9 cellular contexts compared by ENCODE assay signal in genomic region chr12:49093746-49094103, GRCh38. TPM values are rescaled to one million over a fixed set of nuclear protein-coding genes. Genes with fewer than 3 reads are reported as not detected.
DNase-seq lines count a peak whose midpoint lies in the region; ATAC-seq and TF ChIP-seq lines count a peak whose summit lies in the region.
"Had no signal": no experiment of that assay in that cellular context is flagged by ENCODE, and none has a peak within 500 bp of the region (broad histone marks: within the 10 kb centered on the region; RNA-seq: fewer than 3 reads in every experiment).

No MANE protein-coding gene starts in this region.

- H3K4me3 ChIP-seq in heart right ventricle = peak overlapping the region in 9 of 10 donors; percentile 24 to 52 (median 37)
- peak overlapping the region in 54 of 59 donors; percentile 6 to 62 (median 42) for H3K4me3 ChIP-seq in dorsolateral prefrontal cortex
- H3K4me3 ChIP-seq in muscle layer of duodenum (ENCODE audit: low read depth in 1 of 2, low read length in 2 of 2) = peak overlapping the region; percentile 21 to 32
- H3K4me3 ChIP-seq in upper lobe of right lung = peak overlapping the region; percentile 22
- peak overlapping the region in 2 of 4 donors; percentile 7 to 29 for H3K4me3 ChIP-seq in transverse colon

- H3K4me1 ChIP-seq in heart right ventricle (peaks cover 32 to 65% (median 62%) of the 10 kb centered on the region in 9 donors), muscle layer of duodenum (ENCODE audit: control insufficient read depth in 1 of 2, insufficient read depth in 2 of 2, low read length in 2 of 2) (peaks cover 3 to 55% of the 10 kb centered on the region in 2 donors), upper lobe of right lung (peaks cover 48% of the 10 kb centered on the region), transverse colon (peaks cover 32 to 47% (median 35%) of the 10 kb centered on the region in 4 donors)

- ATAC-seq in heart right ventricle = peak in 7 of 8 donors; percentile 1 to 48 (median 24)
- ATAC-seq in upper lobe of right lung = no peak

- H3K9me3 ChIP-seq in heart right ventricle (no peaks in the 10 kb centered on the region), muscle layer of duodenum (ENCODE audit: control insufficient read depth in 1 of 2, low read length in 2 of 2) (no peaks in the 10 kb centered on the region), upper lobe of right lung (no peaks in the 10 kb centered on the region), transverse colon (no peaks in the 10 kb centered on the region)

- in situ Hi-C loops in transverse colon (cut with MboI; ENCODE audit: low pct_ligation_motif_present in 1 of 4, low pct_unique_long_range_greater_than_20kb in 1 of 4, low sequenced_read_pairs in 3 of 4) = loop anchor here in 2 of 4 donors (25.0 kb wide), 1 partner anchor 144 kb away; no protein-coding TSS in a partner anchor

- H3K27me3 ChIP-seq in heart right ventricle = peaks cover 10 to 71% (median 52%) of the 10 kb centered on the region in 7 donors
- peaks cover 0 to 57% (median 14%) of the 10 kb centered on the region in 45 donors for H3K27me3 ChIP-seq in dorsolateral prefrontal cortex
- peaks cover 54% of the 10 kb centered on the region for H3K27me3 ChIP-seq in muscle layer of duodenum (ENCODE audit: low read depth, low read length)
- H3K27me3 ChIP-seq in upper lobe of right lung = peaks cover 55% of the 10 kb centered on the region
- H3K27me3 ChIP-seq in transverse colon = peaks cover 63% of the 10 kb centered on the region

- TF ChIP-seq EP300 in transverse colon (IDR thresholded peaks at IDR 0.05; ENCODE audit: low read depth) = no peak

- H3K36me3 ChIP-seq in heart right ventricle (peaks cover 0 to 33% (median 15%) of the 10 kb centered on the region in 9 donors), muscle layer of duodenum (ENCODE audit: control insufficient read depth in 1 of 2, insufficient read depth in 2 of 2, low read length in 2 of 2) (peaks cover 21 to 22% of the 10 kb centered on the region in 2 donors), upper lobe of right lung (peaks cover 21% of the 10 kb centered on the region), transverse colon (peaks cover 0 to 9% (median 0%) of the 10 kb centered on the region in 4 donors)

- TF ChIP-seq CTCF in heart right ventricle (IDR thresholded peaks at IDR 0.05) (no peak), dorsolateral prefrontal cortex (IDR thresholded peaks at IDR 0.05 in 54 of 56, conservative IDR thresholded peaks at IDR 0.05 in 2 of 56; ENCODE audit: low read depth in 1 of 56, partially characterized antibody in 56 of 56) (no peak), upper lobe of right lung (IDR thresholded peaks at IDR 0.05) (no peak), transverse colon (IDR thresholded peaks at IDR 0.05) (no peak)

- DNase-seq in heart right ventricle (no peak), cardiac septum (ENCODE audit: low spot score) (no peak), dorsolateral prefrontal cortex (peak in 1 of 10 donors; percentile 27), upper lobe of right lung (no peak), activated gamma-delta T cell (lab: John Stamatoyannopoulos, UW) (no peak), transverse colon (no peak), T1000 (lab: John Stamatoyannopoulos, UW) (no peak)
- DNase-seq: activated effector memory CD4-positive, alpha-beta T cell treated with anti-CD3 and anti-CD28 coated beads, Interleukin-2, amount 50 U/mL, for 16 hours had no signal

- TF ChIP-seq POLR2A in transverse colon (IDR thresholded peaks at IDR 0.05) = no peak

- intact Hi-C loops in heart right ventricle (cut with DNase I) = no loop called here
- intact Hi-C loops in cardiac septum (cut with DNase I) = no loop called here
- intact Hi-C loops in dorsolateral prefrontal cortex (cut with DNase I) = no loop called here
- intact Hi-C loops in upper lobe of right lung (cut with DNase I) = no loop called here
- intact Hi-C loops in transverse colon (cut with DNase I; ENCODE audit: low total_unique reads) = no loop called here

- WGBS in heart right ventricle, 2 donors = 9 to 12% methylated on average over 10 of the region's 10 CpGs
- 0 to 8% methylated on average over 1 to 10 of the region's 10 CpGs for WGBS in transverse colon (ENCODE audit: low coverage in 1 of 2), 2 donors

- peak overlapping the region in 3 of 10 donors; percentile 49 to 60 (median 56) for H3K27ac ChIP-seq in heart right ventricle
- H3K27ac ChIP-seq in dorsolateral prefrontal cortex = no peak overlapping the region
- no peak overlapping the region for H3K27ac ChIP-seq in muscle layer of duodenum (ENCODE audit: low read length)
- H3K27ac ChIP-seq in upper lobe of right lung = no peak overlapping the region
- no peak overlapping the region for H3K27ac ChIP-seq in transverse colon

RNA-seq across cellular contexts. Expression of gene DHH, which starts 0.9 kb away (rescaled TPM):
- total RNA-seq in heart right ventricle (1 to 10 TPM in 2 of 10 donors, under 1 TPM in 8; 0.32 to 1.6 (median 0.74) TPM), cardiac septum (1.6 TPM), dorsolateral prefrontal cortex (1 to 10 TPM in 4 of 120 experiments, under 1 TPM in 103, not detected in 13; 0.11 to 2.5 (median 0.42) TPM), upper lobe of right lung (2.1 TPM), transverse colon (under 1 TPM in 2 of 4 donors, not detected in 2; 0.27 to 0.32 TPM)
- polyA plus RNA-seq in heart right ventricle = 1 to 10 TPM in 1 of 2 donors, under 1 TPM in 1; 0.37 to 1.2 TPM

RNA-seq across cellular contexts. Expression of gene LMBR1L, which starts 16.9 kb away (rescaled TPM):
- total RNA-seq in heart right ventricle (10 to 100 TPM; 21.5 to 51.8 (median 30.8) TPM), cardiac septum (33.3 TPM), dorsolateral prefrontal cortex (100 to 1,000 TPM in 3 of 120 experiments, 10 to 100 TPM in 117; 40.9 to 108 (median 65.9) TPM), upper lobe of right lung (54.3 TPM), transverse colon (100 to 1,000 TPM in 1 of 4 donors, 10 to 100 TPM in 3; 72.6 to 125 (median 82.1) TPM)
- polyA plus RNA-seq in heart right ventricle = 10 to 100 TPM; 24.8 to 47.0 TPM

RNA-seq across cellular contexts. Expression of gene RHEBL1, which starts 23.9 kb away (rescaled TPM):
- total RNA-seq in heart right ventricle = 1 to 10 TPM in 2 of 10 donors, under 1 TPM in 6, not detected in 2; 0.23 to 1.9 (median 0.41) TPM
- under 1 TPM; 0.43 to 0.73 TPM for polyA plus RNA-seq in heart right ventricle
- 0.38 TPM for total RNA-seq in cardiac septum
- 10 to 100 TPM in 3 of 120 experiments, 1 to 10 TPM in 116, under 1 TPM in 1; 0.55 to 10.5 (median 5.5) TPM for total RNA-seq in dorsolateral prefrontal cortex
- total RNA-seq in upper lobe of right lung = 1.1 TPM
- not detected for total RNA-seq in transverse colon

RNA-seq across cellular contexts. Expression of gene KMT2D, which starts 33.1 kb away (rescaled TPM):
- total RNA-seq in heart right ventricle (10 to 100 TPM; 32.6 to 65.3 (median 54.2) TPM), cardiac septum (63.8 TPM), dorsolateral prefrontal cortex (100 to 1,000 TPM in 86 of 120 experiments, 10 to 100 TPM in 34; 76.9 to 147 (median 107) TPM), upper lobe of right lung (102 TPM), transverse colon (100 to 1,000 TPM in 1 of 4 donors, 10 to 100 TPM in 3; 50.0 to 351 (median 78.0) TPM)
- polyA plus RNA-seq in heart right ventricle = 10 to 100 TPM in 1 of 2 donors, 1 to 10 TPM in 1; 9.6 to 60.6 TPM

RNA-seq across cellular contexts. Expression of gene TUBA1B, which starts 37.5 kb away (rescaled TPM):
- 100 to 1,000 TPM; 201 to 818 (median 309) TPM for total RNA-seq in heart right ventricle
- polyA plus RNA-seq in heart right ventricle = 1,000 to 10,000 TPM in 1 of 2 donors, 100 to 1,000 TPM in 1; 117 to 1,374 TPM
- total RNA-seq in cardiac septum = 377 TPM
- 1,000 to 10,000 TPM in 116 of 120 experiments, 100 to 1,000 TPM in 4; 810 to 2,486 (median 1,574) TPM for total RNA-seq in dorsolateral prefrontal cortex
- total RNA-seq in upper lobe of right lung = 440 TPM
- 100 to 1,000 TPM; 219 to 390 (median 319) TPM for total RNA-seq in transverse colon
